In the genomic region with DNA sequence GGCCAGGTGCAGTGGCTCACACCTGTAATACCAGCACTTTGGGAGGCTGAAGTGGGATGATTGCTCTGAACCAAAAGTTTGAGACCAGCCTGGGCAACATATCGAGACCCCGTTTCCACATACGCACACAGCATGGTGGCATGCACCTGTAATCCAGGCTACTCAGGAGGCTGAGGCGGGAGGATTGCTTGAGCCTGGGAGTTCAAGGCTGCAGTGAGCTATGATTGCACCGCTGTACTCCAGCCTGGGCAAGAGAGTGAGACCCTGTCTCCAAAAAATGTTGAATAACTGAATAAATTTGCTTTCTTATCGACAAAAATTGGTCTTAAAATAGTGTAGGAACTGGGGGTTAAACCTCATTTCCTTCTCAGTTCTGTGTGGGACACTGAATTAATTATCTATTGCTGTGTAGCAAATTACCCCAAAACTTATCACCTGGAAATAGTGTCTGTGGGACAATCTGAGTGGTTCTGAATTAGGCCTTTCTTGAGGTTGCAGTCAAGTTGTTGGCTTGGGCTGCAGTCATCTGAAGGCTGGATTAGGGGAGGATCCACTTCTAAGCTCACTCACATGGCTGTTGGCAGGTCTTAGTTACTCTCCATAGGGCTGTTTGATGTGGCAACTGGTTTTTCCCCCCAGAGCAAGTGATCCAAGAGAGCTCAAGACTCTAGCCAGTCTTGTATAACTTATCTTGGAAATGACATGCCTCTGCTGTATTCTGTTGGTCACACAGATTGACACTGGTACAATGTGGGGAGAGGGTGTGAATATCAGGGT, we compare ENCODE assay signal across 10 cellular contexts. TPM values are rescaled to one million over a fixed set of nuclear protein-coding genes. Genes with fewer than 3 reads are reported as not detected.
DNase-seq lines count a peak whose midpoint lies in the region; ATAC-seq, FAIRE-seq and TF ChIP-seq lines count a peak whose summit lies in the region.
"Had no signal": no experiment of that assay in that cellular context is flagged by ENCODE, and none has a peak within 500 bp of the region (broad histone marks: within the 10 kb centered on the region; RNA-seq: fewer than 3 reads in every experiment).

No MANE protein-coding gene starts in this region.

- peaks cover 58% of the 10 kb centered on the region for H3K4me1 ChIP-seq in PC-3 (ENCODE audit: insufficient read depth, low read length)
- H3K4me1 ChIP-seq in mesendoderm (ENCODE audit: control insufficient read depth, low read depth, low read length): peaks cover 16% of the 10 kb centered on the region

- no peak overlapping the region for H2BK120ac ChIP-seq in mesendoderm (ENCODE audit: low read depth, low read length)

- CTCF ChIA-PET in PC-3 (lab: Charles Lee): no interaction called here

- H3K4me3 ChIP-seq in PC-3 (ENCODE audit: low read length) (peak overlapping the region; percentile 95), retinal pigment epithelial cell (ENCODE audit: low read length) (peak overlapping the region; percentile 67), mesendoderm (ENCODE audit: low read length) (no peak overlapping the region)

- H3K9me3 ChIP-seq in PC-3 (ENCODE audit: low read length): no peaks in the 10 kb centered on the region
- H3K9me3 ChIP-seq: neutrophil had no signal

- H2BK15ac ChIP-seq in mesendoderm (replicated peaks; ENCODE audit: low read depth): no peak overlapping the region

- peaks cover 13% of the 10 kb centered on the region for H3F3A ChIP-seq in PC-3 (ENCODE audit: low read length, unreplicated experiment)

- H3K23ac ChIP-seq in mesendoderm (ENCODE audit: low read length): no peak overlapping the region

- WGBS in mesendoderm (ENCODE audit: extremely low coverage, insufficient coverage, low lambda C conversion rate): no CpG with 5 or more reads among the region's 6 CpGs

- H2AFZ ChIP-seq in PC-3 (ENCODE audit: low read length): no peak overlapping the region

- TF ChIP-seq POLR2A in H54 (IDR thresholded peaks at IDR 0.05; ENCODE audit: low read depth, low read length): no peak

- H3K79me2 ChIP-seq in PC-3 (ENCODE audit: low read length): peaks cover 37% of the 10 kb centered on the region
- H3K79me2 ChIP-seq in mesendoderm (ENCODE audit: control insufficient read depth, insufficient read depth, low read length): no peaks in the 10 kb centered on the region

- no peak overlapping the region for H4K8ac ChIP-seq in mesendoderm (ENCODE audit: low read depth, low read length)

- no TSS peak for BruUV-seq in PC-3 (replicated peaks; lab: Mats Ljungman, UMichigan)

- H3K18ac ChIP-seq in mesendoderm (ENCODE audit: low read length): no peak overlapping the region

- H3K36me3 ChIP-seq in PC-3 (ENCODE audit: low read depth, low read length): no peaks in the 10 kb centered on the region
- no peaks in the 10 kb centered on the region for H3K36me3 ChIP-seq in mesendoderm (ENCODE audit: control insufficient read depth, insufficient read depth, low read length)
- H3K36me3 ChIP-seq: neutrophil had no signal

- POLR2A ChIA-PET in PC-3 (lab: Charles Lee; ENCODE audit: unreplicated experiment): no interaction called here

- intact Hi-C loops in PC-3 (cut with micrococcal nuclease): loop anchor here (5.0 kb wide), 1 partner anchor 40 kb away; no protein-coding TSS in a partner anchor

- H3K56ac ChIP-seq in mesendoderm (ENCODE audit: low read length): no peak overlapping the region

- no peaks in the 10 kb centered on the region for H4K20me1 ChIP-seq in PC-3 (ENCODE audit: low read length)

- no peak overlapping the region for H2BK5ac ChIP-seq in mesendoderm (ENCODE audit: low read length)

- H4K5ac ChIP-seq in mesendoderm (ENCODE audit: low read length): no peak overlapping the region

- H3K4ac ChIP-seq in mesendoderm (ENCODE audit: low read depth, low read length): no peak overlapping the region

- peak overlapping the region; percentile 87; the same call in 1 of the 2 replicates for H3K27ac ChIP-seq in PC-3 (ENCODE audit: low read length)
- peak overlapping the region; percentile 71 for H3K27ac ChIP-seq in epithelial cell of prostate
- no peak overlapping the region for H3K27ac ChIP-seq in mesendoderm (ENCODE audit: low read depth, low read length)

- H3K27me3 ChIP-seq in PC-3 (ENCODE audit: low read length): no peaks in the 10 kb centered on the region
- H3K27me3 ChIP-seq in mesendoderm (ENCODE audit: insufficient read depth, low read length, poor library complexity): no peaks in the 10 kb centered on the region
- H3K27me3 ChIP-seq: neutrophil had no signal

- DNase-seq in H54 (ENCODE audit: insufficient read length, low spot score) (no peak), PC-3 (no peak), epithelial cell of prostate (ENCODE audit: low read depth, low spot score) (no peak), retinal pigment epithelial cell (ENCODE audit: low read depth) (peak; percentile 38), mesendoderm (no peak), SK-N-DZ (ENCODE audit: low spot score) (no peak)
- DNase-seq in activated effector memory CD4-positive, alpha-beta T cell treated with anti-CD3 and anti-CD28 coated beads, Interleukin-2, amount 50 U/mL, for 16 hours: no peak
- DNase-seq: NCI-H1436 had no signal

- H3K9ac ChIP-seq in PC-3 (ENCODE audit: low read length) (no peak overlapping the region), mesendoderm (ENCODE audit: low read length) (no peak overlapping the region)

- H3K79me1 ChIP-seq in mesendoderm (ENCODE audit: low read length): no peaks in the 10 kb centered on the region

- FAIRE-seq in H54 (lab: Jason Lieb, UNC): peak; percentile 30

- no peaks in the 10 kb centered on the region for H3K9me2 ChIP-seq in PC-3 (replicated peaks; ENCODE audit: low read length)

- no peak for ATAC-seq in PC-3
- no peak for ATAC-seq in GM18502 (IDR thresholded peaks at IDR 0.05; ENCODE audit: poor library complexity, unreplicated experiment)

- TF ChIP-seq CTCF in PC-3 (conservative IDR thresholded peaks at IDR 0.05; ENCODE audit: low read depth, low read length) (no peak), retinal pigment epithelial cell (conservative IDR thresholded peaks at IDR 0.05; ENCODE audit: low read depth, low read length) (no peak)

- peak overlapping the region; percentile 99 for H3K4me2 ChIP-seq in PC-3 (ENCODE audit: low read length)
- no peak overlapping the region for H3K4me2 ChIP-seq in mesendoderm (ENCODE audit: low read length)

- no peak overlapping the region for H2AK5ac ChIP-seq in mesendoderm (ENCODE audit: low read length)

RNA-seq across cellular contexts. Expression of gene SNX30, which starts 2.0 kb away (rescaled TPM):
- total RNA-seq in PC-3 (2014; rRNA removed): 6.4 and 13.6 TPM in 2 replicates
- polyA plus RNA-seq in mesendoderm (2013, experiment 1 of 2): 6.5 TPM
- polyA plus RNA-seq in mesendoderm (2013, experiment 2 of 2): 6.7 TPM
- 16.8 and 21.2 TPM in 2 replicates for polyA plus RNA-seq in SK-N-DZ (2014; cell fraction: cytosol; rRNA removed)
- 11.7 and 13.7 TPM in 2 replicates for polyA plus RNA-seq in SK-N-DZ (2014; cell fraction: nucleus; rRNA removed)

RNA-seq across cellular contexts. Expression of gene INIP, which starts 34.6 kb away (rescaled TPM):
- 14.6 and 15.1 TPM in 2 replicates for total RNA-seq in PC-3 (2014; rRNA removed)
- polyA plus RNA-seq in mesendoderm (2013, experiment 1 of 2): 9.2 TPM
- polyA plus RNA-seq in mesendoderm (2013, experiment 2 of 2): 9.4 TPM
- polyA plus RNA-seq in SK-N-DZ (2014; cell fraction: cytosol; rRNA removed): 36.2 and 42.6 TPM in 2 replicates
- 25.2 and 39.7 TPM in 2 replicates for polyA plus RNA-seq in SK-N-DZ (2014; cell fraction: nucleus; rRNA removed)
